1 cellular context compared by ENCODE assay signal in genomic region chr3:175260145-175260794, GRCh38.
TF ChIP-seq lines count a peak whose summit lies in the region.

No MANE protein-coding gene starts in this region.

TF ChIP-seq in SK-N-SH, 30 proteins besides CTCF, POLR2A, EP300 and RAD21 (continued from another document):
- TF ChIP-seq PBX3 (IDR thresholded peaks at IDR 0.05): peak; percentile 27; the same call in 1 of the 2 replicates
- TF ChIP-seq TCF12 (IDR thresholded peaks at IDR 0.05): peak; percentile 50; the same call in 1 of the 2 replicates
- TF ChIP-seq GABPA (IDR thresholded peaks at IDR 0.05; ENCODE audit: low read depth): no peak
- TF ChIP-seq JUND (IDR thresholded peaks at IDR 0.05): no peak; the same call in 1 of the 2 replicates
- no peak for TF ChIP-seq MEF2A (IDR thresholded peaks at IDR 0.05; ENCODE audit: borderline replicate concordance, low read depth)
